7 cellular contexts compared by ENCODE assay signal in genomic region chr11:66068923-66069714, GRCh38. TPM values are rescaled to one million over a fixed set of nuclear protein-coding genes. Genes with fewer than 3 reads are reported as not detected.
DNase-seq lines count a peak whose midpoint lies in the region; ATAC-seq, FAIRE-seq and TF ChIP-seq lines count a peak whose summit lies in the region.

No MANE protein-coding gene starts in this region.

- H3K36me3 Mint-ChIP-seq in MCF 10A (ENCODE audit: insufficient read depth, unreplicated experiment): peaks cover 54% of the 10 kb centered on the region

- peak; percentile 4 for ATAC-seq in HG02763 (IDR thresholded peaks at IDR 0.05; ENCODE audit: unreplicated experiment)

- H3K27ac Mint-ChIP-seq in MCF 10A (ENCODE audit: low read depth, unreplicated experiment): peak overlapping the region; percentile 83

- WGBS in small intestine, 3 donors: 35 to 41% (median 41%) methylated on average over 14 of the region's 14 CpGs

- H3K36me3 ChIP-seq in GM06990 (ENCODE audit: control insufficient read depth, insufficient read depth, low read length) (peaks cover 20% of the 10 kb centered on the region), SJCRH30 (peaks cover 54% of the 10 kb centered on the region), small intestine (ENCODE audit: control insufficient read depth in 2 of 2, insufficient read depth in 2 of 2, low read length in 2 of 2) (peaks cover 3 to 6% of the 10 kb centered on the region in 2 donors)

- peak overlapping the region; percentile 86 for H3K4me3 ChIP-seq in GM06990 (replicated peaks; ENCODE audit: low read depth, low read length)
- H3K4me3 ChIP-seq in SJCRH30: peak overlapping the region; percentile 89
- H3K4me3 ChIP-seq in iPS-18c (ENCODE audit: insufficient read depth, low read depth, low read length): peak overlapping the region; percentile 59; the same call in 1 of the 2 replicates
- peak overlapping the region; percentile 66 to 68 for H3K4me3 ChIP-seq in small intestine (ENCODE audit: low read depth in 1 of 2, low read length in 2 of 2)

- BruUV-seq in MCF 10A (replicated peaks; lab: Mats Ljungman, UMichigan): no TSS peak

- TF ChIP-seq CTCF in GM06990 (IDR thresholded peaks at IDR 0.05; ENCODE audit: insufficient read depth, low read length, poor library complexity, severe bottlenecking): no peak
- TF ChIP-seq CTCF in MCF 10A (IDR thresholded peaks at IDR 0.05; ENCODE audit: unreplicated experiment): no peak

- no peaks in the 10 kb centered on the region for H3K9me3 Mint-ChIP-seq in MCF 10A (ENCODE audit: unreplicated experiment)

- H3K4me1 ChIP-seq in SJCRH30 (peaks cover 19% of the 10 kb centered on the region), small intestine (ENCODE audit: control insufficient read depth in 2 of 2, insufficient read depth in 1 of 2, low read depth in 1 of 2, low read length in 1 of 2) (peaks cover 0 to 4% of the 10 kb centered on the region in 2 donors)

- FAIRE-seq in small intestine (lab: Jason Lieb, UNC): no peak

- peak; percentile 45 for DNase-seq in GM06990 (ENCODE audit: extremely low read depth, insufficient read length)
- DNase-seq in SJCRH30: peak; percentile 43
- DNase-seq in MCF 10A (ENCODE audit: unreplicated experiment): peak; percentile 40
- DNase-seq in small intestine: no peak
- DNase-seq in HPDE6-E6E7 (ENCODE audit: extremely low spot score): no peak

- no peaks in the 10 kb centered on the region for H3K27me3 Mint-ChIP-seq in MCF 10A (ENCODE audit: insufficient read depth, unreplicated experiment)

- H3K27me3 ChIP-seq in GM06990 (replicated peaks; ENCODE audit: control insufficient read depth, insufficient read depth, low read length) (no peaks in the 10 kb centered on the region), SJCRH30 (no peaks in the 10 kb centered on the region), small intestine (ENCODE audit: control insufficient read depth in 2 of 2, insufficient read depth in 2 of 2, low read length in 2 of 2) (no peaks in the 10 kb centered on the region)

- peaks cover 43% of the 10 kb centered on the region for H3K4me1 Mint-ChIP-seq in MCF 10A (ENCODE audit: insufficient read depth, unreplicated experiment)

- peak overlapping the region; percentile 59 for H3K27ac ChIP-seq in SJCRH30
- H3K27ac ChIP-seq in small intestine (ENCODE audit: low read depth in 1 of 2, low read length in 1 of 2): peak overlapping the region; percentile 69 to 90

- POLR2A ChIA-PET in MCF 10A (lab: Yijun Ruan, JAX): interaction anchor here (0.6 to 5.0 kb wide), 6 partner anchors 12 to 180 kb away, joined by 3 to 69 read pairs (median 3); partner anchors contain the start of genes FOSL1 and SF3B2

- H3K9me3 ChIP-seq in SJCRH30 (replicated peaks): no peaks in the 10 kb centered on the region
- no peaks in the 10 kb centered on the region for H3K9me3 ChIP-seq in iPS-18c (ENCODE audit: control insufficient read depth, insufficient read depth, low read length)
- H3K9me3 ChIP-seq in small intestine (ENCODE audit: control insufficient read depth, low read depth): no peaks in the 10 kb centered on the region

- peak overlapping the region; percentile 71 for H3K4me3 Mint-ChIP-seq in MCF 10A (ENCODE audit: unreplicated experiment)

- CTCF ChIA-PET in MCF 10A (lab: Yijun Ruan, JAX): interaction anchor here (0.6 to 3.8 kb wide), 28 partner anchors 8 to 737 kb away, joined by 3 to 75 read pairs (median 4); partner anchors contain the start of genes CST6, SF3B2 and YIF1A

- intact Hi-C loops in MCF 10A (cut with micrococcal nuclease): loop anchor here (1.0 kb wide), 2 partner anchors 65 to 189 kb away; no protein-coding TSS in a partner anchor

RNA-seq across cellular contexts. Expression of gene PACS1, which starts 1.0 kb away (rescaled TPM):
- total RNA-seq in SJCRH30 (2014; rRNA removed; shearing (Covaris generic)): 11.8 and 12.5 TPM in 2 replicates
- total RNA-seq in MCF 10A (2022): 32.2 and 33.5 TPM in 2 replicates
- polyA plus RNA-seq in small intestine: 10 to 100 TPM in 1 of 3 donors, 1 to 10 TPM in 2; 4.0 to 13.2 (median 6.8) TPM

RNA-seq across cellular contexts. Expression of gene SF3B2, which starts 17.0 kb away (rescaled TPM):
- 163 and 169 TPM in 2 replicates for total RNA-seq in SJCRH30 (2014; rRNA removed; shearing (Covaris generic))
- total RNA-seq in MCF 10A (2022): 241 and 317 TPM in 2 replicates
- 100 to 1,000 TPM; 106 to 132 (median 112) TPM for polyA plus RNA-seq in small intestine

RNA-seq across cellular contexts. Expression of gene GAL3ST3, which starts 20.2 kb away (rescaled TPM):
- not detected in 2 replicates for total RNA-seq in SJCRH30 (2014; rRNA removed; shearing (Covaris generic))
- total RNA-seq in MCF 10A (2022): not detected in 2 replicates
- under 1 TPM in 1 of 3 donors, not detected in 2; 0.12 TPM for polyA plus RNA-seq in small intestine

RNA-seq across cellular contexts. Expression of gene CATSPER1, which starts 42.8 kb away (rescaled TPM):
- 0.24 and 0.51 TPM in 2 replicates for total RNA-seq in SJCRH30 (2014; rRNA removed; shearing (Covaris generic))
- total RNA-seq in MCF 10A (2022): 0.61 and 0.79 TPM in 2 replicates
- under 1 TPM in 1 of 3 donors, not detected in 2; 0.04 TPM for polyA plus RNA-seq in small intestine

RNA-seq across cellular contexts. Expression of gene CST6, which starts 57.3 kb away (rescaled TPM):
- total RNA-seq in SJCRH30 (2014; rRNA removed; shearing (Covaris generic)): not detected in 2 replicates
- total RNA-seq in MCF 10A (2022): not detected in 2 replicates
- polyA plus RNA-seq in small intestine: not detected

Comparison
In these comparisons a context has a peak if more than half of its experiments do, and no peak if none do; other contexts are left out.
1. DNase-seq: peak in GM06990 (single experiment), SJCRH30 (2 of 2) and MCF 10A (single experiment); none in small intestine (single experiment) and HPDE6-E6E7 (single experiment).
2. Peak in every context shown above with its lines, with median percentiles within 50 percentile points of each other: H3K4me3 ChIP-seq.